In the genomic region with DNA sequence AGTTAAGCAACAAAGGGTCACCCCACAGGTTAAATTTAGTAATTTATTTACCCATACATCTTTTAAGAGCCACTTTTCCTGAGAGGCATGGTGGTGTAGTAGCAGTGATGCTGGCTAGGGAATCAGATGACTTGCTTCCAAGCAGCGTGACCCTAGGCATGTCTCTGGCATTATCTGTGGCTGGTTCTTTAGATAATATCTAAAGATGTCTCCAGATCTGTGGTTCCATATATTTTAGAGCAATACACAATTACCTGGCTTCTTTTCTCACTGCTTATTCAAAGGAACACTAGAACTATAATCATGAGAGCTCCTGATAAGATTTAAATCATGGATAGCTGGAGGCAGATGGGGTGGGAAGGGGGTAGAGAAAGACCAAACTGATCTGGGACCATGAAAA, we compare ENCODE assay signal across 23 cellular contexts.
"Had no signal": no experiment of that assay in that cellular context is flagged by ENCODE, and none has a peak within 500 bp of the region (broad histone marks: within the 10 kb centered on the region; RNA-seq: fewer than 3 reads in every experiment).

No MANE protein-coding gene starts in this region.

- H3K4me3 ChIP-seq: colonic mucosa, esophagus squamous epithelium, gastrocnemius medialis, heart right ventricle, left lung, lower lobe of right lung, mucosa of descending colon had no signal

- H3K9me3 Mint-ChIP-seq: dendritic cell treated with granulocyte-macrophage colony-stimulating factor and Interleukin-4, amounts not matched to agents 40 ng/mL and 50 ng/mL, for 4 days; effector memory CD8-positive, alpha-beta T cell; endodermal cell had no signal

- H3K36me3 ChIP-seq: colonic mucosa, esophagus squamous epithelium, gastrocnemius medialis, heart right ventricle, left lung, lower lobe of right lung had no signal

- DNase-seq: colonic mucosa; cortex of kidney; effector CD8-positive, alpha-beta T cell; effector memory CD8-positive, alpha-beta T cell; endodermal cell; erythroblast; esophagus squamous epithelium; foreskin fibroblast; foreskin melanocyte; gastrocnemius medialis; glutamatergic neuron; head of caudate nucleus; heart right ventricle; hippocampal formation; left cardiac atrium; left lung; left ventricle myocardium superior; lower lobe of right lung; mesenchymal stem cell; mucosa of descending colon had no signal

- H3K27me3 ChIP-seq: colonic mucosa, esophagus squamous epithelium, left lung had no signal

- ATAC-seq: effector memory CD8-positive, alpha-beta T cell; esophagus mucosa; gastrocnemius medialis; heart right ventricle; left cardiac atrium; left lung; left ventricle myocardium superior; lower lobe of right lung; mucosa of descending colon had no signal

- H3K27ac ChIP-seq: colonic mucosa, epithelial cell of prostate, esophagus squamous epithelium, gastrocnemius medialis, heart right ventricle, left lung, lower lobe of right lung had no signal

- H3K4me3 Mint-ChIP-seq: dendritic cell treated with granulocyte-macrophage colony-stimulating factor and Interleukin-4, amounts not matched to agents 40 ng/mL and 50 ng/mL, for 4 days; effector memory CD8-positive, alpha-beta T cell; endodermal cell had no signal

- H3K9me3 ChIP-seq: colonic mucosa, esophagus squamous epithelium, gastrocnemius medialis, heart right ventricle, left lung, lower lobe of right lung, mucosa of descending colon had no signal

- H3K27ac Mint-ChIP-seq: dendritic cell treated with granulocyte-macrophage colony-stimulating factor and Interleukin-4, amounts not matched to agents 40 ng/mL and 50 ng/mL, for 4 days; effector memory CD8-positive, alpha-beta T cell; endodermal cell had no signal

- H3K4me1 ChIP-seq: colonic mucosa, gastrocnemius medialis, left lung, lower lobe of right lung had no signal
